Comparison of ENCODE assay signal across 16 cellular contexts in the genomic region with DNA sequence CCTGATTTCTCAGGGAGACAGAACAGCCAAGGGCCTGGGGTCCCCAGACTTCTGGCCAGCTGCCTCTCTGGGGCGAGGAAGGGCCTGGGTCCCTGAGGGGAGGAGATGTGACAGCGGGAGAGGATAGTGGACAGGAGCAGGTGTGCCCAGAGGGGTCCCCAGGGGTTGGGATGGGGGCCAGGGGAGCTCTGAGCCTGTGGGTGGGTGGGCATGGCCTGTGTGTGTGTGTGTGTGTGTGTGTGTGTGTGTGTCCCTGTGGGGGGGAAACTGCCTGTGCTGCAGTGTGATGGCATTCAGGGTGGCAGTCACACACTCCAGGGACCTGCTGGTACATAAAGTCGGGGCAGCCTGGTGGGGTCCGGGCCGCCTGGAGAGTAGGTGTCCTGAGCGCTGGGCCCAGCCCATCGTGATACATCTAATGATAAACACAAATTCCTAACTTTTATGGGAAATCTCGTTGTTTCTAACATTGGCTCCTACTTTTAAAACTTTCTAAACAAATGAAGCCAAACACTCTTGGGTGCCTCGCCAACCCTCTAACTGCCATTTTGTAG. TPM values are rescaled to one million over a fixed set of nuclear protein-coding genes. Genes with fewer than 3 reads are reported as not detected.
DNase-seq lines count a peak whose midpoint lies in the region; ATAC-seq and TF ChIP-seq lines count a peak whose summit lies in the region.
"Had no signal": no experiment of that assay in that cellular context is flagged by ENCODE, and none has a peak within 500 bp of the region (broad histone marks: within the 10 kb centered on the region; RNA-seq: fewer than 3 reads in every experiment).

No MANE protein-coding gene starts in this region.

- 27 to 77% methylated on average over 5 to 6 of the region's 9 CpGs for WGBS in esophagus squamous epithelium, 2 donors

- TF ChIP-seq POLR2A in esophagus squamous epithelium (IDR thresholded peaks at IDR 0.05) = no peak

- ATAC-seq in natural killer cell (no peak), HG02763 (IDR thresholded peaks at IDR 0.05; ENCODE audit: unreplicated experiment) (no peak)
- ATAC-seq in natural killer cell treated with Interleukin-12 subunit alpha and Interleukin-12 subunit beta and Interleukin-15 and Interleukin-18, amount 100 ng/mL, for 72 hours = no peak
- ATAC-seq in activated naive CD8-positive, alpha-beta T cell treated with anti-CD3 and anti-CD28 coated beads, Interleukin-2, amount 50 U/mL, for 24 hours = no peak
- ATAC-seq: activated CD8-positive, alpha-beta T cell treated with anti-CD3 and anti-CD28 coated beads, Interleukin-2, amount 10 ng/mL, durations not matched to agents 7 days and 5 days had no signal

- H3K27ac ChIP-seq in esophagus squamous epithelium = peak overlapping the region; percentile 94 to 97 (median 96)
- H3K27ac ChIP-seq: cardiac muscle cell had no signal

- DNase-seq in natural killer cell = no peak
- no peak for DNase-seq in natural killer cell treated with Interleukin-12 subunit alpha and Interleukin-12 subunit beta and Interleukin-15 and Interleukin-18, amount 100 ng/mL, for 72 hours (ENCODE audit: low spot score)
- DNase-seq in esophagus squamous epithelium (lab: John Stamatoyannopoulos, UW) = no peak
- DNase-seq in retinal pigment epithelial cell (ENCODE audit: low read depth) = no peak
- DNase-seq in activated naive CD8-positive, alpha-beta T cell treated with anti-CD3 and anti-CD28 coated beads for 36 hours = no peak
- DNase-seq in stimulated activated CD4-positive, alpha-beta T cell treated with anti-CD3 and anti-CD28 coated beads, Interleukin-4, amount 100 ng/mL, for 24 hours = no peak
- DNase-seq in activated naive CD8-positive, alpha-beta T cell treated with anti-CD3 and anti-CD28 coated beads, Interleukin-2, amount 50 U/mL, for 24 hours = no peak
- DNase-seq: activated CD8-positive, alpha-beta T cell treated with anti-CD3 and anti-CD28 coated beads, Interleukin-2, amount 10 ng/mL, durations not matched to agents 7 days and 5 days; activated effector memory CD4-positive, alpha-beta T cell treated with Interleukin-2 at 50 U/mL for 16 hours; Karpas-422; NCI-H2029; NCI-H748 treated with DMSO at 0.1 percent for 48 hours; retina; SHP77 treated with DMSO at 0.1 percent for 48 hours had no signal

- intact Hi-C loops in natural killer cell (cut with micrococcal nuclease) (no loop called here), esophagus squamous epithelium (cut with DNase I) (no loop called here)

- TF ChIP-seq CTCF in natural killer cell (IDR thresholded peaks at IDR 0.05) (no peak), esophagus squamous epithelium (IDR thresholded peaks at IDR 0.05) (no peak), retinal pigment epithelial cell (conservative IDR thresholded peaks at IDR 0.05; ENCODE audit: low read depth, low read length) (no peak)

- H3K4me1 ChIP-seq in esophagus squamous epithelium = peaks cover 21 to 54% (median 29%) of the 10 kb centered on the region in 3 donors

- H3K27ac Mint-ChIP-seq in natural killer cell = no peak overlapping the region
- H3K27ac Mint-ChIP-seq in natural killer cell treated with Interleukin-12 subunit alpha and Interleukin-12 subunit beta and Interleukin-15 and Interleukin-18, amount 100 ng/mL, for 72 hours = no peak overlapping the region
- H3K27ac Mint-ChIP-seq in activated naive CD8-positive, alpha-beta T cell treated with anti-CD3 and anti-CD28 coated beads for 36 hours = no peak overlapping the region
- H3K27ac Mint-ChIP-seq in activated naive CD8-positive, alpha-beta T cell treated with anti-CD3 and anti-CD28 coated beads, Interleukin-2, amount 50 U/mL, for 24 hours = no peak overlapping the region
- H3K27ac Mint-ChIP-seq: activated CD8-positive, alpha-beta T cell treated with anti-CD3 and anti-CD28 coated beads, Interleukin-2, amount 10 ng/mL, durations not matched to agents 7 days and 5 days had no signal

- peaks cover 0 to 3% of the 10 kb centered on the region in 2 donors for H3K27me3 Mint-ChIP-seq in natural killer cell (ENCODE audit: low read depth in 2 of 2)
- H3K27me3 Mint-ChIP-seq in natural killer cell treated with Interleukin-12 subunit alpha and Interleukin-12 subunit beta and Interleukin-15 and Interleukin-18, amount 100 ng/mL, for 72 hours = no peaks in the 10 kb centered on the region
- peaks cover 13% of the 10 kb centered on the region for H3K27me3 Mint-ChIP-seq in activated naive CD8-positive, alpha-beta T cell treated with anti-CD3 and anti-CD28 coated beads for 36 hours
- H3K27me3 Mint-ChIP-seq in activated naive CD8-positive, alpha-beta T cell treated with anti-CD3 and anti-CD28 coated beads, Interleukin-2, amount 50 U/mL, for 24 hours = peaks cover 14% of the 10 kb centered on the region

- H3K36me3 ChIP-seq in esophagus squamous epithelium = peaks cover 20 to 36% (median 27%) of the 10 kb centered on the region in 3 donors
- H3K36me3 ChIP-seq: cardiac muscle cell had no signal

- H3K36me3 Mint-ChIP-seq in natural killer cell = no peaks in the 10 kb centered on the region
- no peaks in the 10 kb centered on the region for H3K36me3 Mint-ChIP-seq in natural killer cell treated with Interleukin-12 subunit alpha and Interleukin-12 subunit beta and Interleukin-15 and Interleukin-18, amount 100 ng/mL, for 72 hours
- no peaks in the 10 kb centered on the region for H3K36me3 Mint-ChIP-seq in activated naive CD8-positive, alpha-beta T cell treated with anti-CD3 and anti-CD28 coated beads for 36 hours
- no peaks in the 10 kb centered on the region for H3K36me3 Mint-ChIP-seq in activated naive CD8-positive, alpha-beta T cell treated with anti-CD3 and anti-CD28 coated beads, Interleukin-2, amount 50 U/mL, for 24 hours (ENCODE audit: low read depth)

- H3K4me3 Mint-ChIP-seq in natural killer cell = peak overlapping the region; percentile 17
- H3K4me3 Mint-ChIP-seq in natural killer cell treated with Interleukin-12 subunit alpha and Interleukin-12 subunit beta and Interleukin-15 and Interleukin-18, amount 100 ng/mL, for 72 hours = no peak overlapping the region
- H3K4me3 Mint-ChIP-seq in activated naive CD8-positive, alpha-beta T cell treated with anti-CD3 and anti-CD28 coated beads for 36 hours = no peak overlapping the region
- H3K4me3 Mint-ChIP-seq in activated naive CD8-positive, alpha-beta T cell treated with anti-CD3 and anti-CD28 coated beads, Interleukin-2, amount 50 U/mL, for 24 hours = no peak overlapping the region

- H3K9me3 ChIP-seq in esophagus squamous epithelium = no peaks in the 10 kb centered on the region

- H3K4me3 ChIP-seq in esophagus squamous epithelium (peak overlapping the region; percentile 60 to 73 (median 70)), retinal pigment epithelial cell (ENCODE audit: low read length) (peak overlapping the region; percentile 56)
- H3K4me3 ChIP-seq: cardiac muscle cell had no signal

- H3K27me3 ChIP-seq in esophagus squamous epithelium = peaks cover 0 to 63% (median 0%) of the 10 kb centered on the region in 4 donors

- no peaks in the 10 kb centered on the region for H3K9me3 Mint-ChIP-seq in natural killer cell
- H3K9me3 Mint-ChIP-seq in natural killer cell treated with Interleukin-12 subunit alpha and Interleukin-12 subunit beta and Interleukin-15 and Interleukin-18, amount 100 ng/mL, for 72 hours = no peaks in the 10 kb centered on the region
- no peaks in the 10 kb centered on the region for H3K9me3 Mint-ChIP-seq in activated naive CD8-positive, alpha-beta T cell treated with anti-CD3 and anti-CD28 coated beads for 36 hours
- no peaks in the 10 kb centered on the region for H3K9me3 Mint-ChIP-seq in activated naive CD8-positive, alpha-beta T cell treated with anti-CD3 and anti-CD28 coated beads, Interleukin-2, amount 50 U/mL, for 24 hours

- H3K4me1 Mint-ChIP-seq in natural killer cell = peaks cover 0 to 10% of the 10 kb centered on the region in 2 donors
- H3K4me1 Mint-ChIP-seq in natural killer cell treated with Interleukin-12 subunit alpha and Interleukin-12 subunit beta and Interleukin-15 and Interleukin-18, amount 100 ng/mL, for 72 hours (ENCODE audit: low read depth in 2 of 2) = peaks cover 4 to 6% of the 10 kb centered on the region in 2 donors
- H3K4me1 Mint-ChIP-seq in activated naive CD8-positive, alpha-beta T cell treated with anti-CD3 and anti-CD28 coated beads for 36 hours = peaks cover 2% of the 10 kb centered on the region
- H3K4me1 Mint-ChIP-seq in activated naive CD8-positive, alpha-beta T cell treated with anti-CD3 and anti-CD28 coated beads, Interleukin-2, amount 50 U/mL, for 24 hours = peaks cover 4% of the 10 kb centered on the region

RNA-seq across cellular contexts. Expression of a gene that starts 1.4 kb away (rescaled TPM):
- total RNA-seq in natural killer cell = 1 to 10 TPM in 1 of 3 donors, under 1 TPM in 2; 0.38 to 1.0 (median 0.68) TPM
- total RNA-seq in natural killer cell treated with Interleukin-12 subunit alpha and Interleukin-12 subunit beta and Interleukin-15 and Interleukin-18, amount 100 ng/mL, for 72 hours = under 1 TPM in 1 of 2 donors, not detected in 1; 0.90 TPM
- 100 to 1,000 TPM in 1 of 4 donors, 10 to 100 TPM in 3; 60.6 to 115 (median 82.3) TPM for total RNA-seq in esophagus squamous epithelium
- total RNA-seq in activated naive CD8-positive, alpha-beta T cell treated with anti-CD3 and anti-CD28 coated beads for 36 hours = 1 to 10 TPM in 1 of 2 experiments, under 1 TPM in 1; 0.64 to 1.4 TPM

RNA-seq across cellular contexts. Expression of a gene that starts 42.4 kb away (rescaled TPM):
- total RNA-seq in natural killer cell (10 to 100 TPM; 11.9 to 15.9 (median 12.6) TPM), esophagus squamous epithelium (10 to 100 TPM; 16.4 to 30.9 (median 20.2) TPM)
- total RNA-seq in natural killer cell treated with Interleukin-12 subunit alpha and Interleukin-12 subunit beta and Interleukin-15 and Interleukin-18, amount 100 ng/mL, for 72 hours = 10 to 100 TPM; 13.7 to 31.1 TPM
- total RNA-seq in activated naive CD8-positive, alpha-beta T cell treated with anti-CD3 and anti-CD28 coated beads for 36 hours = 10 to 100 TPM; 33.2 to 33.6 TPM

RNA-seq across cellular contexts. Expression of a gene that starts 55.5 kb away (rescaled TPM):
- total RNA-seq in natural killer cell = 100 to 1,000 TPM; 234 to 246 (median 240) TPM
- total RNA-seq in natural killer cell treated with Interleukin-12 subunit alpha and Interleukin-12 subunit beta and Interleukin-15 and Interleukin-18, amount 100 ng/mL, for 72 hours = 100 to 1,000 TPM; 129 TPM
- 10 to 100 TPM; 33.9 to 72.7 (median 44.4) TPM for total RNA-seq in esophagus squamous epithelium
- total RNA-seq in activated naive CD8-positive, alpha-beta T cell treated with anti-CD3 and anti-CD28 coated beads for 36 hours = 100 to 1,000 TPM in 1 of 2 experiments, 10 to 100 TPM in 1; 93.4 to 101 TPM

RNA-seq across cellular contexts. Expression of a gene that starts 55.7 kb away (rescaled TPM):
- total RNA-seq in natural killer cell (10 to 100 TPM; 33.4 to 39.1 (median 34.3) TPM), esophagus squamous epithelium (10 to 100 TPM; 25.1 to 82.8 (median 34.0) TPM)
- total RNA-seq in natural killer cell treated with Interleukin-12 subunit alpha and Interleukin-12 subunit beta and Interleukin-15 and Interleukin-18, amount 100 ng/mL, for 72 hours = 10 to 100 TPM; 32.6 to 59.7 TPM
- total RNA-seq in activated naive CD8-positive, alpha-beta T cell treated with anti-CD3 and anti-CD28 coated beads for 36 hours = 10 to 100 TPM; 31.4 to 32.6 TPM

Comparison
In these comparisons a context has a peak if more than half of its experiments do, and no peak if none do; other contexts are left out.
1. RNA of a gene that starts 1.4 kb away (total RNA-seq): 60.6 to 115 TPM in esophagus squamous epithelium; 0.64 to 1.4 TPM in activated naive CD8-positive, alpha-beta T cell treated with anti-CD3 and anti-CD28 coated beads for 36 hours, 0.90 TPM in natural killer cell treated with Interleukin-12 subunit alpha and Interleukin-12 subunit beta and Interleukin-15 and Interleukin-18, amount 100 ng/mL, for 72 hours and 0.38 to 1.0 TPM in natural killer cell; every median in the first group is over 10 times any median in the second.